Comparison of ENCODE assay signal across 8 cellular contexts in the genomic region with DNA sequence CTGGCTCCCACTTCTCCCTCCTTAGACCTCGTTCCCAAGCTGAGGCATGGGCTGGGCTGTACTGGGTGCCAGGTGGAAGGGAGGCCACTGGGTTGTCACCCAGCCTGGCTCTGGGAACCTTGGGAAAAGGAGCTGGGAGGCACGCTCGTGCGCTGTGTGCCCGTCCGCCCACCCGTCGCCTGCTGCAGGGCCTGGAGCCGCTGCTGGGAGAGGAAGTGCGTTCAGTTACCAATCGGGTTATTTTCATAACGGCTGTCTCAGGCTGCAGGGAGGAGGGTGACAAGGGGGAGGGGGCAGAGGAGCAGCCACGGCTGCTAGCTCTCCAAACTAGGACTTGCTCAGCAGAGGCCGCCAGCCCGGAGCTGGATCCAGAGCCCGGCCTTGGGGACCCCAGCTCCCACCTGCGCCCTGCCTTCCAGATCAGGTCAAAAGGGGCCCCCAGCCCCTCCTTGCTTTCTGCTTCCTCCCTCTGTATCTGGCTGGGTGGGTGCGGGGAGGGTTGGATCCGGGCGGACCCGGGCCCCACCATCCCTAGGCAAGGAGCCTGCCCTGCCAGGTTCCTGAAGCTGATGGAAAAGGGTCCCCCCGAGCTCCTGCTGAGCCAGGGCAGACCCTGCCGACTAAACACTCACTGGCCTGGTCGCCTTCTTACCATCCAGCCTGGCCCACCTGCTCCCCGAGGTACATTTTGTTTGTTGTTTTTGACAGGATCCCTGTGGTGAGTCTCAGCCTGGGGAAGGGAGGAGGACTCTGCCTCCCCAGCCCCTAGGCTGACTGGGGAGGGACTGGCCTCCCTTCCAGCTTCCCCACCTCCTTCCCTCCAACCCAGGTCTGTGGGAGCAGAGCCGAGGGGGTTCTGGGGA. TPM values are rescaled to one million over a fixed set of nuclear protein-coding genes. Genes with fewer than 3 reads are reported as not detected.
A peak's percentile ranks its signal among the peaks of the same experiment; 100 is the strongest.
DNase-seq lines count a peak whose midpoint lies in the region; ATAC-seq and TF ChIP-seq lines count a peak whose summit lies in the region.

No MANE protein-coding gene starts in this region.

- peaks cover 55% of the 10 kb centered on the region for H3K4me1 ChIP-seq in lower lobe of right lung

- H3K36me3 Mint-ChIP-seq in CD14-positive monocyte (peaks cover 17 to 42% of the 10 kb centered on the region in 2 donors), brain (no peaks in the 10 kb centered on the region)
- peaks cover 7% of the 10 kb centered on the region for H3K36me3 Mint-ChIP-seq in T-helper 1 cell treated with Interleukin-12 subunit alpha and Interleukin-12 subunit beta and Interleukin-4 antibody, amounts not matched to agents 30 μg/mL and 1 μg/mL, for 36 hours (ENCODE audit: low read depth)

- H3K4me3 Mint-ChIP-seq in CD14-positive monocyte (peak overlapping the region; percentile 70 to 71), brain (peak overlapping the region in 4 of 5 experiments; percentile 48 to 85 (median 67))
- H3K4me3 Mint-ChIP-seq in T-helper 1 cell treated with Interleukin-12 subunit alpha and Interleukin-12 subunit beta and Interleukin-4 antibody, amounts not matched to agents 30 μg/mL and 1 μg/mL, for 36 hours = peak overlapping the region; percentile 66

- H3K27ac ChIP-seq in lower lobe of right lung = peak overlapping the region; percentile 89

- no peaks in the 10 kb centered on the region for H3K9me3 ChIP-seq in lower lobe of right lung

- intact Hi-C loops in CD14-positive monocyte (cut with micrococcal nuclease) (no loop called here), lower lobe of right lung (cut with DNase I) (no loop called here)

- ATAC-seq in GM19452 (IDR thresholded peaks at IDR 0.05; ENCODE audit: unreplicated experiment) = peak; percentile 88
- ATAC-seq in HG03565 (IDR thresholded peaks at IDR 0.05; ENCODE audit: unreplicated experiment) = peak; percentile 79
- ATAC-seq in lower lobe of right lung = peak; percentile 77 to 83

- TF ChIP-seq CTCF in CD14-positive monocyte (IDR thresholded peaks at IDR 0.05) (no peak), brain (conservative IDR thresholded peaks at IDR 0.05) (no peak), lower lobe of right lung (IDR thresholded peaks at IDR 0.05) (no peak)

- H3K9me3 Mint-ChIP-seq in CD14-positive monocyte (no peaks in the 10 kb centered on the region), brain (no peaks in the 10 kb centered on the region)
- no peaks in the 10 kb centered on the region for H3K9me3 Mint-ChIP-seq in T-helper 1 cell treated with Interleukin-12 subunit alpha and Interleukin-12 subunit beta and Interleukin-4 antibody, amounts not matched to agents 30 μg/mL and 1 μg/mL, for 36 hours

- peaks cover 2% of the 10 kb centered on the region for H3K36me3 ChIP-seq in lower lobe of right lung

- peaks cover 66% of the 10 kb centered on the region for H3K4me1 Mint-ChIP-seq in CD14-positive monocyte
- H3K4me1 Mint-ChIP-seq in T-helper 1 cell treated with Interleukin-12 subunit alpha and Interleukin-12 subunit beta and Interleukin-4 antibody, amounts not matched to agents 30 μg/mL and 1 μg/mL, for 36 hours (ENCODE audit: low read depth) = peaks cover 32% of the 10 kb centered on the region
- peaks cover 70% of the 10 kb centered on the region for H3K4me1 Mint-ChIP-seq in brain

- DNase-seq in CD14-positive monocyte (ENCODE audit: low spot score) (peak; percentile 76), lower lobe of right lung (peak; percentile 83), NCI-H524 (lab: John Stamatoyannopoulos, UW) (no peak)
- DNase-seq in stimulated activated CD8-positive, alpha-beta memory T cell treated with anti-CD3 and anti-CD28 coated beads, Interleukin-4, amount 100 ng/mL, for 48 hours = peak; percentile 76

- H3K27me3 Mint-ChIP-seq in CD14-positive monocyte (ENCODE audit: low read depth in 3 of 3) (peaks cover 0 to 5% (median 3%) of the 10 kb centered on the region in 3 donors), brain (no peaks in the 10 kb centered on the region)
- H3K27me3 Mint-ChIP-seq in T-helper 1 cell treated with Interleukin-12 subunit alpha and Interleukin-12 subunit beta and Interleukin-4 antibody, amounts not matched to agents 30 μg/mL and 1 μg/mL, for 36 hours (ENCODE audit: low read depth) = no peaks in the 10 kb centered on the region

- peak overlapping the region; percentile 50 for H3K4me3 ChIP-seq in lower lobe of right lung

- peak overlapping the region; percentile 92 to 98 (median 96) for H3K27ac Mint-ChIP-seq in CD14-positive monocyte
- peak overlapping the region; percentile 89 for H3K27ac Mint-ChIP-seq in T-helper 1 cell treated with Interleukin-12 subunit alpha and Interleukin-12 subunit beta and Interleukin-4 antibody, amounts not matched to agents 30 μg/mL and 1 μg/mL, for 36 hours
- H3K27ac Mint-ChIP-seq in brain = peak overlapping the region; percentile 73 to 95 (median 78)

- H3K27me3 ChIP-seq in lower lobe of right lung (ENCODE audit: low read depth) = no peaks in the 10 kb centered on the region

RNA-seq across cellular contexts. Expression of gene DGKZ, which starts 14.3 kb away (rescaled TPM):
- 10 to 100 TPM; 30.4 to 33.4 TPM for polyA plus RNA-seq in CD14-positive monocyte
- polyA plus RNA-seq in brain (ENCODE audit: insufficient read depth, low read depth, low replicate concordance) = 98.9 TPM
- 55.3 TPM for total RNA-seq in lower lobe of right lung

RNA-seq across cellular contexts. Expression of gene MDK, which starts 20.0 kb away (rescaled TPM):
- polyA plus RNA-seq in CD14-positive monocyte = not detected
- polyA plus RNA-seq in brain (ENCODE audit: insufficient read depth, low read depth, low replicate concordance) = 391 TPM
- 26.1 TPM for total RNA-seq in lower lobe of right lung

RNA-seq across cellular contexts. Expression of gene CHRM4, which starts 30.1 kb away (rescaled TPM):
- polyA plus RNA-seq in CD14-positive monocyte (under 1 TPM in 1 of 2 donors, not detected in 1; 0.15 TPM), brain (ENCODE audit: insufficient read depth, low read depth, low replicate concordance) (17.8 TPM)
- total RNA-seq in lower lobe of right lung = not detected

Comparison
In these comparisons a context has a peak if more than half of its experiments do, and no peak if none do; other contexts are left out.
1. DNase-seq: peak in CD14-positive monocyte (single experiment), lower lobe of right lung (single experiment) and stimulated activated CD8-positive, alpha-beta memory T cell treated with anti-CD3 and anti-CD28 coated beads, Interleukin-4, amount 100 ng/mL, for 48 hours (single experiment); none in NCI-H524 (0 of 2).
2. RNA of gene MDK, which starts 20.0 kb away (polyA plus RNA-seq): 391 TPM in brain (single experiment); not detected in CD14-positive monocyte; every median in the first group is over 100 times any median in the second.
3. RNA of gene CHRM4, which starts 30.1 kb away (polyA plus RNA-seq): 17.8 TPM in brain (single experiment); 0.15 TPM in CD14-positive monocyte; every median in the first group is over 10 times any median in the second.
4. Peak in every context shown above with its lines, with median percentiles within 50 percentile points of each other: H3K27ac Mint-ChIP-seq, H3K4me3 Mint-ChIP-seq and ATAC-seq.